8 cellular contexts compared by ENCODE assay signal in the genomic region with DNA sequence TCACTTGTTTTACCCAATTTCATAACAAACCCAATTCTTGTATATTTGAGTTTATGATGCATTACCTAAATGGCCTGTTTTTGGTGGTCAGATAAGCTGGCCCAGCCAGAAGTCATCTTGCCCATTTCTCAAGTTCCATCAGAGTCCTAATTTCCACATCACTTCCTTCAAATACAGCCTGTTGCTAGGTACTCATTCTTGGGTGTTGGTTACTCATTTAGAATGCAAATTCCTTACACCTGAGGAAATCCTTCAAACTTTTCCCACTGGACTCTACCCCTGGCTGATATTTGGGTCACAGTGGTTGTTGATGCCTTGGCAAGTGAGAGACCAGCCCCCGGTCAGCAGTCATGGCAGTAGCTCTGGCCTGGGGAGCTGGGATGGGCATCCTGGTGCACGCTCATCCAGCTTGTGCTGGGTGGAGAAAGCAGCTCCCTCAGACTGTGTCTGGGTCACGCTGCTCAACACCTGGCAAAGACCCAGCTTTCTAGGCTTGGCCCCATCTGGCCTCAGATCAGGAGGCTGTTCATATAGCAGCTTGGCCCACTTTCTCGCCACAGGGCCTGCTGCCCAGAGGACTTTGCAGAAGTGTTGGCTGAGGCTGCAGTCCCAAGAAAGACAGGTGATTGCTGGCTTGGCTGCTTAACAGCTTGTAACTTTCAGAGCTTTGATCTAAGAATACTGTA. TPM values are rescaled to one million over a fixed set of nuclear protein-coding genes. Genes with fewer than 3 reads are reported as not detected.
DNase-seq lines count a peak whose midpoint lies in the region; ATAC-seq and TF ChIP-seq lines count a peak whose summit lies in the region.

No MANE protein-coding gene starts in this region.

- no peak for TF ChIP-seq POLR2A in IMR-90 (IDR thresholded peaks at IDR 0.05; ENCODE audit: low read depth, low read length)

- DNase-seq in IMR-90 (peak; percentile 48), amniotic epithelial cell (ENCODE audit: low read depth) (peak; percentile 75), hippocampal formation (lab: John Stamatoyannopoulos, UW) (peak; percentile 23 to 58), HEK293T (ENCODE audit: extremely low spot score) (no peak), Karpas-422 (no peak)

- H2BK5ac ChIP-seq in IMR-90 (ENCODE audit: low read depth, low read length, poor library complexity, severe bottlenecking) = no peak overlapping the region

- H3K36me3 ChIP-seq in IMR-90 (ENCODE audit: control insufficient read depth, insufficient read depth, low read length) = peaks cover 16% of the 10 kb centered on the region
- H3K36me3 ChIP-seq in Karpas-422 (ENCODE audit: insufficient read depth, low read length) = peaks cover 22% of the 10 kb centered on the region; the same call in 1 of the 2 replicates

- no peaks in the 10 kb centered on the region for H3K9me3 Mint-ChIP-seq in stimulated activated memory B cell treated with anti-CD40 and anti-IgM and Interleukin-4, amounts not matched to agents 10 μg/mL and 1 μg/mL and 100 μg/mL, for 72 hours

- peaks cover 5% of the 10 kb centered on the region; the same call in 1 of the 2 replicates for H4K20me1 ChIP-seq in IMR-90 (ENCODE audit: insufficient read depth, low read length)
- H4K20me1 ChIP-seq in Karpas-422 (ENCODE audit: insufficient read depth, low read depth, low read length) = peaks cover 2% of the 10 kb centered on the region; the same call in 1 of the 2 replicates

- peaks cover 9% of the 10 kb centered on the region for H3K9me1 ChIP-seq in IMR-90 (ENCODE audit: insufficient read depth, low read length)

- no peak overlapping the region for H3K18ac ChIP-seq in IMR-90 (ENCODE audit: low read depth, low read length)

- no peak overlapping the region for H2BK120ac ChIP-seq in IMR-90 (ENCODE audit: low read depth, low read length)

- no peak overlapping the region for H3K27ac ChIP-seq in IMR-90 (ENCODE audit: insufficient read depth, low read length)
- H3K27ac ChIP-seq in Karpas-422 (ENCODE audit: low read length) = no peak overlapping the region

- H3K4me2 ChIP-seq in IMR-90 (ENCODE audit: low read depth, low read length) = no peak overlapping the region
- no peak overlapping the region for H3K4me2 ChIP-seq in Karpas-422 (ENCODE audit: low read depth, low read length, poor library complexity, severe bottlenecking)

- dilution Hi-C loops in IMR-90 (cut with HindIII; ENCODE audit: low sequenced_read_pairs, unreplicated experiment) = no loop called here

- H3K4me1 ChIP-seq in IMR-90 (ENCODE audit: control insufficient read depth, insufficient read depth, low read length) (peaks cover 13% of the 10 kb centered on the region), Karpas-422 (ENCODE audit: low read length) (no peaks in the 10 kb centered on the region)

- no peak overlapping the region for H3K14ac ChIP-seq in IMR-90 (replicated peaks; ENCODE audit: low read depth, low read length)

- H3K4ac ChIP-seq in IMR-90 (ENCODE audit: low read depth, low read length) = no peak overlapping the region

- peak; percentile 41 for ATAC-seq in IMR-90 (ENCODE audit: low read depth)
- ATAC-seq in stimulated activated memory B cell treated with anti-CD40 and anti-IgM and Interleukin-4, amounts not matched to agents 10 μg/mL and 1 μg/mL and 100 μg/mL, for 72 hours = no peak
- no peak for ATAC-seq in HG03045 (IDR thresholded peaks at IDR 0.05; ENCODE audit: unreplicated experiment)
- ATAC-seq in GM21717 (IDR thresholded peaks at IDR 0.05; ENCODE audit: unreplicated experiment) = no peak

- no peak overlapping the region for H2BK15ac ChIP-seq in IMR-90 (ENCODE audit: low read depth, low read length)

- H3K27me3 ChIP-seq in IMR-90 (ENCODE audit: control insufficient read depth, insufficient read depth, low read length) (no peaks in the 10 kb centered on the region), Karpas-422 (ENCODE audit: low read length) (no peaks in the 10 kb centered on the region)

- H3K9ac ChIP-seq in IMR-90 (ENCODE audit: low read depth, low read length) (no peak overlapping the region), Karpas-422 (ENCODE audit: low read length) (no peak overlapping the region)

- H4K8ac ChIP-seq in IMR-90 (ENCODE audit: low read depth in 2 of 2, low read length in 2 of 2) = no peak overlapping the region

- H2BK20ac ChIP-seq in IMR-90 (ENCODE audit: low read depth, low read length) = no peak overlapping the region

- 34% methylated on average over 4 of the region's 4 CpGs; no CpG with 5 or more reads in 1 of the 2 experiments for WGBS in IMR-90 (ENCODE audit: extremely low coverage in 2 of 2, insufficient read length in 1 of 2), 2 experiments

- no peaks in the 10 kb centered on the region for H3K79me2 ChIP-seq in Karpas-422 (ENCODE audit: low read length)

- peaks cover 0 to 16% of the 10 kb centered on the region in 2 experiments; a peak in 2 of 4 replicates for H3K79me1 ChIP-seq in IMR-90 (ENCODE audit: low read depth in 1 of 2, low read length in 2 of 2)

- TF ChIP-seq CTCF in IMR-90 (conservative IDR thresholded peaks at IDR 0.05; ENCODE audit: low read depth, low read length) = no peak

- BruUV-seq in IMR-90 (replicated peaks; lab: Mats Ljungman, UMichigan) = no TSS peak

- no peak overlapping the region for H4K91ac ChIP-seq in IMR-90 (ENCODE audit: insufficient read depth, low read depth, low read length)

- CTCF ChIA-PET in IMR-90 (lab: Yijun Ruan, JAX) = interaction anchor here (0.6 to 1.9 kb wide), 3 partner anchors 49 to 83 kb away, joined by 3 to 5 read pairs (median 3); no protein-coding TSS in a partner anchor
- CTCF ChIA-PET in HEK293T (lab: Yijun Ruan, JAX) = interaction anchor here (0.6 kb wide), 1 partner anchor 81 kb away, joined by 7 read pairs; no protein-coding TSS in a partner anchor

- no peak overlapping the region for H3K23ac ChIP-seq in IMR-90 (ENCODE audit: low read depth, low read length)

- in situ Hi-C loops in IMR-90 (cut with MboI; ENCODE audit: low sequenced_read_pairs) = no loop called here

- H3K4me3 ChIP-seq in IMR-90 (ENCODE audit: insufficient read depth, low read depth, low read length) (no peak overlapping the region), Karpas-422 (ENCODE audit: low read length) (no peak overlapping the region)

- H3K36me3 Mint-ChIP-seq in stimulated activated memory B cell treated with anti-CD40 and anti-IgM and Interleukin-4, amounts not matched to agents 10 μg/mL and 1 μg/mL and 100 μg/mL, for 72 hours = peaks cover 40% of the 10 kb centered on the region

- H4K5ac ChIP-seq in IMR-90 (ENCODE audit: low read depth, low read length) = no peak overlapping the region

- no peak overlapping the region for H3K56ac ChIP-seq in IMR-90 (ENCODE audit: extremely low read depth, insufficient read depth, low read length)

- peak overlapping the region; percentile 27 for H3K27ac Mint-ChIP-seq in stimulated activated memory B cell treated with anti-CD40 and anti-IgM and Interleukin-4, amounts not matched to agents 10 μg/mL and 1 μg/mL and 100 μg/mL, for 72 hours

- no peaks in the 10 kb centered on the region for H3K9me3 ChIP-seq in IMR-90 (ENCODE audit: control insufficient read depth, insufficient read depth, low read length)
- H3K9me3 ChIP-seq in Karpas-422 (ENCODE audit: low read length) = no peaks in the 10 kb centered on the region

- H2AK9ac ChIP-seq in IMR-90 (replicated peaks; ENCODE audit: low read depth, low read length, poor library complexity) = no peak overlapping the region

- intact Hi-C loops in IMR-90 (cut with micrococcal nuclease) = no loop called here

- POLR2A ChIA-PET in IMR-90 (lab: Charles Lee; ENCODE audit: unreplicated experiment) (interaction anchor here (0.5 to 0.9 kb wide), 2 partner anchors 25 to 89 kb away, joined by 3 to 4 read pairs; no protein-coding TSS in a partner anchor), HEK293T (lab: Yijun Ruan, JAX) (interaction anchor here (1.8 kb wide), 1 partner anchor 25 kb away, joined by 10 read pairs; a partner anchor contains a TSS)

- no peak overlapping the region for H3K4me3 Mint-ChIP-seq in stimulated activated memory B cell treated with anti-CD40 and anti-IgM and Interleukin-4, amounts not matched to agents 10 μg/mL and 1 μg/mL and 100 μg/mL, for 72 hours

- TF ChIP-seq RAD21 in IMR-90 (IDR thresholded peaks at IDR 0.05; ENCODE audit: low read length) = no peak

- peaks cover 4% of the 10 kb centered on the region for H3K4me1 Mint-ChIP-seq in stimulated activated memory B cell treated with anti-CD40 and anti-IgM and Interleukin-4, amounts not matched to agents 10 μg/mL and 1 μg/mL and 100 μg/mL, for 72 hours

- H3K27me3 Mint-ChIP-seq in stimulated activated memory B cell treated with anti-CD40 and anti-IgM and Interleukin-4, amounts not matched to agents 10 μg/mL and 1 μg/mL and 100 μg/mL, for 72 hours = no peaks in the 10 kb centered on the region

- H2AFZ ChIP-seq in IMR-90 (replicated peaks; ENCODE audit: low read length, poor library complexity) (no peak overlapping the region), Karpas-422 (ENCODE audit: low read length) (no peak overlapping the region)

- no peak overlapping the region for H2AK5ac ChIP-seq in IMR-90 (ENCODE audit: low read depth, low read length)

- no peaks in the 10 kb centered on the region for H3K9me2 ChIP-seq in Karpas-422 (replicated peaks; ENCODE audit: insufficient read depth, low read length)

TF ChIP-seq in IMR-90, 13 proteins besides CTCF, POLR2A, EP300 and RAD21:
- TF ChIP-seq RFX5 (IDR thresholded peaks at IDR 0.05; ENCODE audit: low read depth, low read length) (peak; percentile 37; the same call in 1 of the 2 replicates), RCOR1 (IDR thresholded peaks at IDR 0.05; ENCODE audit: insufficient replicate concordance, low read length) (no peak)

TF ChIP-seq in HEK293T, 16 proteins besides CTCF, POLR2A, EP300 and RAD21:
- TF ChIP-seq ZNF384 (IDR thresholded peaks at IDR 0.05) (no peak), LEF1 (IDR thresholded peaks at IDR 0.05; ENCODE audit: borderline replicate concordance) (no peak), FOXK2 (IDR thresholded peaks at IDR 0.05) (no peak), FOXM1 (IDR thresholded peaks at IDR 0.05; ENCODE audit: borderline replicate concordance) (no peak), ARNT (IDR thresholded peaks at IDR 0.05) (no peak), TARDBP (IDR thresholded peaks at IDR 0.05) (no peak), NFRKB (IDR thresholded peaks at IDR 0.05) (no peak), FOXA1 (IDR thresholded peaks at IDR 0.05) (no peak), CTBP1 (IDR thresholded peaks at IDR 0.05; ENCODE audit: borderline replicate concordance) (no peak), SP1 (IDR thresholded peaks at IDR 0.05) (no peak)

RNA-seq across cellular contexts. Expression of a gene that starts 25.8 kb away (rescaled TPM):
- total RNA-seq in IMR-90 (2012; rRNA removed) = 112 and 140 TPM in 2 replicates
- polyA plus RNA-seq in IMR-90 (2012; rRNA removed) = 266 and 289 TPM in 2 replicates
- polyA plus RNA-seq in IMR-90 (2012; cell fraction: cytosol; rRNA removed) = 58.9 and 85.8 TPM in 2 replicates
- 1,097 and 1,897 TPM in 2 replicates for polyA plus RNA-seq in IMR-90 (2012; cell fraction: nucleus; rRNA removed; ENCODE audit: low replicate concordance)
- total RNA-seq in Karpas-422 (2014; rRNA removed; shearing (Covaris generic); ENCODE audit: low replicate concordance) = 106 and 128 TPM in 2 replicates

Comparison
In these comparisons a context has a peak if more than half of its experiments do, and no peak if none do; other contexts are left out.
1. DNase-seq: peak in IMR-90 (single experiment), amniotic epithelial cell (single experiment) and hippocampal formation (2 of 2); none in HEK293T (single experiment) and Karpas-422 (single experiment).